Comparison of ENCODE assay signal across 8 cellular contexts in the genomic region with DNA sequence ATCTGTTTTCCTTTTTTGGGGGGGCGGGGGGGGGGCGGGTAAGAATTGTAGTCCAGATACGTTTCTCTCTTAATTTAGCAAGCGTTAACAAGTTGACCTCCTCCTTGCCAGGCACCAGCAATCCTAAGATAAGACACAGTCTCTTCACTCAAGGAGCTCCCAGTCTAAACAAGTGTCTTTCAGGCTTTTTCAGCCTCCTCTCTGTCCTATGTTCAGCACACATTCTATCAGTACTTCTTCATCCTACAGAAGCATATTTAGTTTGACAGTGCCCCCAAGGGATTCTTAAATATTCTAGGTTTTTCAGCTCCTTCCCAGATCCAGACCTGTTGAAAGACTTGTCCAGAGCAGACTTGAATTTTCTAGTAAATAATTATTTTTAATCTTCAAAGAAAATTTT. TPM values are rescaled to one million over a fixed set of nuclear protein-coding genes. Genes with fewer than 3 reads are reported as not detected.
DNase-seq lines count a peak whose midpoint lies in the region; ATAC-seq and TF ChIP-seq lines count a peak whose summit lies in the region.

No MANE protein-coding gene starts in this region.

- in situ Hi-C loops in mammary epithelial cell (cut with MboI; ENCODE audit: low sequenced_read_pairs in 2 of 2) = loop anchor here (5.0 to 10.0 kb wide), 3 partner anchors 160 to 190 kb away; no protein-coding TSS in a partner anchor

- no peak overlapping the region for H2AFZ ChIP-seq in mammary epithelial cell (ENCODE audit: low read depth, low read length)

- peak overlapping the region; percentile 56 for H3K9ac ChIP-seq in mammary epithelial cell (ENCODE audit: insufficient read depth, low read length)

- H4K20me1 ChIP-seq in mammary epithelial cell (ENCODE audit: insufficient read depth, low read length) = no peaks in the 10 kb centered on the region

- H3K27ac ChIP-seq in CD4-positive, alpha-beta T cell (ENCODE audit: low read depth, low read length) = no peak overlapping the region
- peak overlapping the region; percentile 93 for H3K27ac ChIP-seq in mammary epithelial cell (ENCODE audit: insufficient read depth, low read depth, low read length)

- peaks cover 80% of the 10 kb centered on the region for H3K4me1 Mint-ChIP-seq in CD4-positive, alpha-beta T cell (ENCODE audit: low read depth)
- H3K4me1 Mint-ChIP-seq in nephron progenitor cell = peaks cover 54% of the 10 kb centered on the region

- ATAC-seq in CD4-positive, alpha-beta T cell (ENCODE audit: poor library complexity) = no peak
- ATAC-seq in HG02642 (IDR thresholded peaks at IDR 0.05; ENCODE audit: poor library complexity, unreplicated experiment) (no peak), GM21619 (IDR thresholded peaks at IDR 0.05; ENCODE audit: unreplicated experiment) (no peak), GM18520 (IDR thresholded peaks at IDR 0.05; ENCODE audit: unreplicated experiment) (no peak)

- peak overlapping the region; percentile 44 for H3K4me2 ChIP-seq in mammary epithelial cell (ENCODE audit: insufficient read depth, low read depth, low read length)

- POLR2A ChIA-PET in CD4-positive, alpha-beta T cell (lab: Charles Lee) = interaction anchor here (0.9 to 1.3 kb wide), 3 partner anchors 15 to 187 kb away, joined by 3 read pairs; partner anchors contain the start of gene TRMT61B

- H3K27ac Mint-ChIP-seq in CD4-positive, alpha-beta T cell = peak overlapping the region; percentile 15
- H3K27ac Mint-ChIP-seq in nephron progenitor cell = peak overlapping the region; percentile 69

- H3K9me3 Mint-ChIP-seq in CD4-positive, alpha-beta T cell = no peaks in the 10 kb centered on the region
- no peaks in the 10 kb centered on the region for H3K9me3 Mint-ChIP-seq in nephron progenitor cell

- no peak for TF ChIP-seq CTCF in CD4-positive, alpha-beta T cell (IDR thresholded peaks at IDR 0.05)
- TF ChIP-seq CTCF in mammary epithelial cell (conservative IDR thresholded peaks at IDR 0.05 in 1 of 2, IDR thresholded peaks at IDR 0.05 in 1 of 2; ENCODE audit: extremely low read depth in 1 of 2, insufficient read depth in 1 of 2, low read depth in 1 of 2, low read length in 2 of 2) = no peak
- TF ChIP-seq CTCF in nephron progenitor cell (IDR thresholded peaks at IDR 0.05) = no peak

- peaks cover 49% of the 10 kb centered on the region for H3K4me1 ChIP-seq in mammary epithelial cell (ENCODE audit: insufficient read depth, low read length)

- BruUV-seq in mammary epithelial cell (replicated peaks; lab: Mats Ljungman, UMichigan) = no TSS peak

- intact Hi-C loops in CD4-positive, alpha-beta T cell (cut with DNase I, micrococcal nuclease) = loop anchor here (2.0 to 5.0 kb wide), 2 partner anchors 33 to 188 kb away; no protein-coding TSS in a partner anchor
- intact Hi-C loops in mammary epithelial cell (cut with micrococcal nuclease) = loop anchor here (5.0 to 10.0 kb wide), 3 partner anchors 112 to 1050 kb away; no protein-coding TSS in a partner anchor

- peak overlapping the region; percentile 75 for H3K4me3 Mint-ChIP-seq in CD4-positive, alpha-beta T cell
- peak overlapping the region; percentile 95 for H3K4me3 Mint-ChIP-seq in nephron progenitor cell

- H3K9me3 ChIP-seq in CD4-positive, alpha-beta T cell (ENCODE audit: control insufficient read depth, low read length) = no peaks in the 10 kb centered on the region
- no peaks in the 10 kb centered on the region for H3K9me3 ChIP-seq in mammary epithelial cell (replicated peaks; ENCODE audit: insufficient read depth, low read length)

- H3K79me2 ChIP-seq in mammary epithelial cell (ENCODE audit: insufficient read depth, low read length) = peaks cover 86% of the 10 kb centered on the region

- H3K27me3 Mint-ChIP-seq in CD4-positive, alpha-beta T cell = no peaks in the 10 kb centered on the region
- H3K27me3 Mint-ChIP-seq in nephron progenitor cell (ENCODE audit: low read depth, poor library complexity) = no peaks in the 10 kb centered on the region

- WGBS in mammary epithelial cell (ENCODE audit: low coverage, missing lambda C conversion rate) = 0% methylated on average over 1 of the region's 4 CpGs

- no peaks in the 10 kb centered on the region for H3K27me3 ChIP-seq in CD4-positive, alpha-beta T cell (ENCODE audit: control insufficient read depth, insufficient read depth, low read length)
- H3K27me3 ChIP-seq in mammary epithelial cell (ENCODE audit: insufficient read depth, low read length) = no peaks in the 10 kb centered on the region

- no peak for DNase-seq in CD4-positive, alpha-beta T cell
- DNase-seq in NAMALWA (ENCODE audit: low spot score) (peak; percentile 11), mammary epithelial cell (peak; percentile 27), nephron progenitor cell (no peak), islet precursor cell (no peak)

- peaks cover 60% of the 10 kb centered on the region for H3K36me3 Mint-ChIP-seq in CD4-positive, alpha-beta T cell (ENCODE audit: low read depth)
- no peaks in the 10 kb centered on the region for H3K36me3 Mint-ChIP-seq in nephron progenitor cell (ENCODE audit: low read depth)

- CTCF ChIA-PET in CD4-positive, alpha-beta T cell (lab: Charles Lee) = interaction anchor here (5.5 to 7.8 kb wide), 2 partner anchors 160 to 187 kb away, joined by 32 to 54 read pairs; no protein-coding TSS in a partner anchor
- CTCF ChIA-PET in mammary epithelial cell (lab: Charles Lee; ENCODE audit: low non-redundant PET) = interaction anchor here (1.3 kb wide), 1 partner anchor 160 kb away, joined by 8 read pairs; no protein-coding TSS in a partner anchor

- peaks cover 2% of the 10 kb centered on the region for H3K36me3 ChIP-seq in mammary epithelial cell (ENCODE audit: insufficient read depth, low read length)

- H3K4me3 ChIP-seq in mammary epithelial cell (replicated peaks in 1 of 3; ENCODE audit: insufficient read depth in 1 of 3, low read depth in 2 of 3, low read length in 3 of 3) = peak overlapping the region; percentile 5 to 52 (median 37)

- dilution Hi-C loops in mammary epithelial cell (cut with HindIII; ENCODE audit: low sequenced_read_pairs) = no loop called here

RNA-seq across cellular contexts. Expression of gene PPP1CB, which starts 2.7 kb away (rescaled TPM):
- 100 to 1,000 TPM; 290 to 304 TPM for total RNA-seq in CD4-positive, alpha-beta T cell
- total RNA-seq in mammary epithelial cell = 100 to 1,000 TPM; 266 to 282 TPM
- 78.5 TPM for polyA plus RNA-seq in mammary epithelial cell
- polyA minus RNA-seq in mammary epithelial cell = 117 TPM

RNA-seq across cellular contexts. Expression of gene SPDYA, which starts 56.3 kb away (rescaled TPM):
- total RNA-seq in CD4-positive, alpha-beta T cell = 10 to 100 TPM; 12.7 to 12.8 TPM
- 1 to 10 TPM; 1.0 to 1.2 TPM for total RNA-seq in mammary epithelial cell
- polyA plus RNA-seq in mammary epithelial cell = 0.03 TPM
- not detected for polyA minus RNA-seq in mammary epithelial cell

Comparison
In these comparisons a context has a peak if more than half of its experiments do, and no peak if none do; other contexts are left out.
1. DNase-seq: peak in NAMALWA (single experiment) and mammary epithelial cell (single experiment); none in CD4-positive, alpha-beta T cell (0 of 10), nephron progenitor cell (single experiment) and islet precursor cell (single experiment).
2. RNA of gene SPDYA, which starts 56.3 kb away (total RNA-seq): 12.7 to 12.8 TPM in CD4-positive, alpha-beta T cell; 1.0 to 1.2 TPM in mammary epithelial cell; every median in the first group is over 4 times any median in the second.